ENCODE assay signal across 11 cellular contexts in the genomic region with DNA sequence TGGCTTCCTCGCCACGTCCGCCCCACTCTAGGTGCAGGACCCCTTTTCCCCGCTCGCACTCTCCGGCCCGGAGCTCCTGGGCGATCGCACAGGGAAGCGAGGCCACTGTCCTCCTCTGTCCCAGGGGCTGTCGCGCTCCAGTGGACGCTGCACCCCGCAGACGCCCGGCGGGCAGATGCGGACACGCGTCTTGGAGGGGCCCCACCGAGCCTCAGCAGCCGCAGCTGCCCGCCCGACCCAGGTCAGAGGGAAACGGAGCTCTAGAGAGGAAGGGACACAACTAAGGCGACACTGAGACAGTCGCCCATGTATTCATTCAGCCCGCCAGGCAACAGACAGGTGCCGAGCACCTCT. TPM values are rescaled to one million over a fixed set of nuclear protein-coding genes. Genes with fewer than 3 reads are reported as not detected.
DNase-seq lines count a peak whose midpoint lies in the region; ATAC-seq, FAIRE-seq and TF ChIP-seq lines count a peak whose summit lies in the region.
"Had no signal": no experiment of that assay in that cellular context is flagged by ENCODE, and none has a peak within 500 bp of the region (broad histone marks: within the 10 kb centered on the region; RNA-seq: fewer than 3 reads in every experiment).

No MANE protein-coding gene starts in this region.

- H3K9me3 ChIP-seq in ES-I3 (ENCODE audit: control insufficient read depth, insufficient read depth, low read length) (no peaks in the 10 kb centered on the region), T-helper 17 cell (ENCODE audit: control insufficient read depth, low read length, poor library complexity, severe bottlenecking) (no peaks in the 10 kb centered on the region), hepatocyte (ENCODE audit: low read depth) (no peaks in the 10 kb centered on the region), psoas muscle (peaks cover 6% of the 10 kb centered on the region)
- H3K9me3 ChIP-seq: MG63 had no signal

- H3K27ac ChIP-seq in hepatocyte = no peak overlapping the region
- H3K27ac ChIP-seq in psoas muscle = no peak overlapping the region

- TF ChIP-seq CTCF in hepatocyte (IDR thresholded peaks at IDR 0.05; ENCODE audit: poor library complexity) = no peak
- no peak for TF ChIP-seq CTCF in psoas muscle (IDR thresholded peaks at IDR 0.05)

- H3K4me3 ChIP-seq in hepatocyte (peak overlapping the region; percentile 17), psoas muscle (peak overlapping the region; percentile 56)
- H3K4me3 ChIP-seq: MG63 had no signal

- H4K20me1 ChIP-seq in hepatocyte (ENCODE audit: insufficient read depth, poor library complexity, severe bottlenecking) = no peaks in the 10 kb centered on the region

- DNase-seq in T-helper 17 cell = no peak
- no peak for DNase-seq in hepatocyte (ENCODE audit: low spot score)
- no peak for DNase-seq in psoas muscle
- no peak for DNase-seq in GM19239 (ENCODE audit: insufficient read length, low spot score)
- DNase-seq in GM19238 (ENCODE audit: insufficient read length, low spot score) = no peak
- DNase-seq in hepatic stellate cell (ENCODE audit: low spot score) = no peak
- DNase-seq: activated CD4-positive, alpha-beta memory T cell treated with anti-CD3 and anti-CD28 coated beads, Interleukin-2, amount 10 ng/mL, durations not matched to agents 7 days and 5 days; DND-41; MG63 had no signal

- intact Hi-C loops in psoas muscle (cut with DNase I) = no loop called here

- peaks cover 16% of the 10 kb centered on the region for H3K4me1 Mint-ChIP-seq in T-helper 17 cell

- ATAC-seq in T-helper 17 cell (no peak), psoas muscle (no peak), GM21526 (IDR thresholded peaks at IDR 0.05; ENCODE audit: low FRiP score, unreplicated experiment) (no peak)

- H3K4me3 Mint-ChIP-seq in T-helper 17 cell = peak overlapping the region; percentile 55
- H3K4me3 Mint-ChIP-seq: activated CD4-positive, alpha-beta memory T cell treated with anti-CD3 and anti-CD28 coated beads, Interleukin-2, amount 10 ng/mL, durations not matched to agents 7 days and 5 days had no signal

- peaks cover 4% of the 10 kb centered on the region for H3K36me3 Mint-ChIP-seq in T-helper 17 cell (ENCODE audit: low read depth)

- H3K36me3 ChIP-seq in ES-I3 (ENCODE audit: insufficient read depth, low read length) (no peaks in the 10 kb centered on the region), hepatocyte (replicated peaks; ENCODE audit: insufficient read depth, low read depth) (no peaks in the 10 kb centered on the region), psoas muscle (ENCODE audit: insufficient read depth in 1 of 2, low read depth in 1 of 2) (no peaks in the 10 kb centered on the region)
- H3K36me3 ChIP-seq: MG63 had no signal

- 9% methylated on average over 24 of the region's 29 CpGs for WGBS in hepatocyte (ENCODE audit: low lambda C conversion rate, missing lambda C conversion rate)
- WGBS in psoas muscle, 3 donors = 3 to 7% (median 7%) methylated on average over 28 to 29 of the region's 29 CpGs

- peaks cover 77% of the 10 kb centered on the region for H3K27me3 Mint-ChIP-seq in T-helper 17 cell

- peak overlapping the region; percentile 69 for H2AFZ ChIP-seq in hepatocyte

- no peak for FAIRE-seq in GM19239 (lab: Jason Lieb, UNC)

- H3K9me2 ChIP-seq in hepatocyte (replicated peaks; ENCODE audit: insufficient read depth) = no peaks in the 10 kb centered on the region

- H3K4me1 ChIP-seq in ES-I3 (ENCODE audit: insufficient read depth, low read length) (no peaks in the 10 kb centered on the region), hepatocyte (ENCODE audit: insufficient read depth) (peaks cover 7% of the 10 kb centered on the region), psoas muscle (no peaks in the 10 kb centered on the region)

- no peaks in the 10 kb centered on the region for H3K79me2 ChIP-seq in hepatocyte

- peaks cover 21% of the 10 kb centered on the region for H3K27me3 ChIP-seq in hepatocyte
- peaks cover 0 to 52% (median 11%) of the 10 kb centered on the region in 3 donors for H3K27me3 ChIP-seq in psoas muscle (ENCODE audit: insufficient read depth in 3 of 3, low read length in 2 of 3)
- H3K27me3 ChIP-seq: MG63 had no signal

- no peak overlapping the region for H3K27ac Mint-ChIP-seq in T-helper 17 cell
- H3K27ac Mint-ChIP-seq: activated CD4-positive, alpha-beta memory T cell treated with anti-CD3 and anti-CD28 coated beads, Interleukin-2, amount 10 ng/mL, durations not matched to agents 7 days and 5 days had no signal

- H3K4me2 ChIP-seq in hepatocyte = peak overlapping the region; percentile 88

- peak overlapping the region; percentile 71 for H3K9ac ChIP-seq in ES-I3 (ENCODE audit: low read depth, low read length)

RNA-seq across cellular contexts. Expression of gene SLC13A5, which starts 0.7 kb away (rescaled TPM):
- total RNA-seq in T-helper 17 cell (not detected), hepatocyte (15.2 and 18.5 TPM in 2 replicates), psoas muscle (under 1 TPM in 1 of 4 donors, not detected in 3; 0.17 TPM)
- polyA plus RNA-seq in hepatocyte (7.3 and 7.5 TPM in 2 replicates), psoas muscle (under 1 TPM in 2 of 3 donors, not detected in 1; 0.01 to 0.03 TPM)
- total RNA-seq: activated CD4-positive, alpha-beta memory T cell treated with anti-CD3 and anti-CD28 coated beads, Interleukin-2, amount 10 ng/mL, durations not matched to agents 7 days and 5 days had no signal

RNA-seq across cellular contexts. Expression of gene XAF1, which starts 42.0 kb away (rescaled TPM):
- 10 to 100 TPM; 41.2 to 53.2 TPM for total RNA-seq in T-helper 17 cell
- total RNA-seq in hepatocyte = 3.3 and 4.1 TPM in 2 replicates
- polyA plus RNA-seq in hepatocyte = 1.2 and 1.9 TPM in 2 replicates
- total RNA-seq in psoas muscle = 10 to 100 TPM in 2 of 4 donors, 1 to 10 TPM in 2; 6.9 to 14.0 (median 9.8) TPM
- 1 to 10 TPM; 3.7 to 7.4 (median 7.4) TPM for polyA plus RNA-seq in psoas muscle

Comparison
In these comparisons a context has a peak if more than half of its experiments do, and no peak if none do; other contexts are left out.
1. RNA of gene SLC13A5, which starts 0.7 kb away (total RNA-seq): 15.2 to 18.5 TPM in hepatocyte; 0.17 TPM in psoas muscle and not detected in T-helper 17 cell; every median in the first group is over 10 times any median in the second.